24 cellular contexts compared by ENCODE assay signal in the genomic region with DNA sequence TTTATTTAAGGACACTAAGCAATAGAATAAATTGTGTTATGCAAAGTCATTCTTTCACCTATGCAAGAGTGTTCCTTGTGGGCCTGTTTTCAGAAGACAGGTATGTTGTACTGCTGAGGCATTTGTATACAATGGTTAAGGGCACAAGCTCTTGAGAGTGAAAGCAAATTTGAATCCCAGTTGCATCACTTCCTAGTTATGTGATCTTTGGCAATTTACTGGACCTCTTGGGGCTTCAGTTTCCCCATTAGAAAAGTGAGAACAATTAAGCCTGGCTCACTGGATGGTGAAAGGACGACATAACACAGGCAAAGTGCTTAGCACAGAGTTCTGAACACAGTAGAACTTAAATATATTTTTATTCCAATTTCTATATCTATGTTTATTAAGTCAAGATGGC.
DNase-seq lines count a peak whose midpoint lies in the region; ATAC-seq and TF ChIP-seq lines count a peak whose summit lies in the region.
"Had no signal": no experiment of that assay in that cellular context is flagged by ENCODE, and none has a peak within 500 bp of the region (broad histone marks: within the 10 kb centered on the region; RNA-seq: fewer than 3 reads in every experiment).

No MANE protein-coding gene starts in this region.

- H3K27me3 ChIP-seq in GM23338 (ENCODE audit: insufficient read depth) (no peaks in the 10 kb centered on the region), HL-60 (ENCODE audit: insufficient read depth, poor library complexity, severe bottlenecking) (no peaks in the 10 kb centered on the region), transverse colon (no peaks in the 10 kb centered on the region)
- H3K27me3 ChIP-seq: MG63 had no signal

- no peaks in the 10 kb centered on the region for H3K9me2 ChIP-seq in GM23338 (ENCODE audit: insufficient read depth)
- H3K9me2 ChIP-seq: SK-N-SH had no signal

- WGBS in transverse colon (ENCODE audit: low coverage in 1 of 2), 2 donors = 32 to 57% methylated on average over 1 of the region's 1 CpG

- H3K4me3 Mint-ChIP-seq in GM23338 = no peak overlapping the region
- no peak overlapping the region for H3K4me3 Mint-ChIP-seq in effector memory CD8-positive, alpha-beta T cell
- H3K4me3 Mint-ChIP-seq: B cell; CD8-positive, alpha-beta memory T cell had no signal

- peak overlapping the region; percentile 58 for H2AFZ ChIP-seq in GM23338

- H3K79me2 ChIP-seq in GM23338 (replicated peaks; ENCODE audit: insufficient read depth) = no peaks in the 10 kb centered on the region

- peaks cover 1% of the 10 kb centered on the region; the same call in 1 of the 3 replicates for H3K9me3 Mint-ChIP-seq in GM23338
- H3K9me3 Mint-ChIP-seq in effector memory CD8-positive, alpha-beta T cell = peaks cover 0 to 2% of the 10 kb centered on the region in 2 donors

- no peaks in the 10 kb centered on the region for H3K36me3 ChIP-seq in GM23338 (ENCODE audit: insufficient read depth)
- H3K36me3 ChIP-seq in transverse colon = no peaks in the 10 kb centered on the region
- H3K36me3 ChIP-seq: MG63 had no signal

- intact Hi-C loops in transverse colon (cut with DNase I; ENCODE audit: low total_unique reads) = no loop called here

- no peak for TF ChIP-seq EP300 in transverse colon (IDR thresholded peaks at IDR 0.05; ENCODE audit: low read depth)

- no peaks in the 10 kb centered on the region for H4K20me1 ChIP-seq in GM23338 (replicated peaks; ENCODE audit: insufficient read depth)

- ATAC-seq in GM23338 = no peak
- no peak for ATAC-seq in effector memory CD8-positive, alpha-beta T cell (replicated peaks)
- ATAC-seq in HG02885 (IDR thresholded peaks at IDR 0.05; ENCODE audit: poor library complexity, unreplicated experiment) = no peak

- no peaks in the 10 kb centered on the region for H3K27me3 Mint-ChIP-seq in GM23338 (ENCODE audit: insufficient read depth, low read depth, poor library complexity)
- no peaks in the 10 kb centered on the region for H3K27me3 Mint-ChIP-seq in effector memory CD8-positive, alpha-beta T cell
- H3K27me3 Mint-ChIP-seq: B cell; CD8-positive, alpha-beta memory T cell had no signal

- H3K4me3 ChIP-seq in GM23338 = no peak overlapping the region
- H3K4me3 ChIP-seq in HL-60 (replicated peaks; ENCODE audit: insufficient read depth, low read length) = no peak overlapping the region
- H3K4me3 ChIP-seq in transverse colon = no peak overlapping the region
- H3K4me3 ChIP-seq: MG63 had no signal

- in situ Hi-C loops in transverse colon (cut with MboI; ENCODE audit: low pct_ligation_motif_present in 1 of 4, low pct_unique_long_range_greater_than_20kb in 1 of 4, low sequenced_read_pairs in 3 of 4) = no loop called here

- no peaks in the 10 kb centered on the region for H3K4me1 Mint-ChIP-seq in GM23338
- H3K4me1 Mint-ChIP-seq in effector memory CD8-positive, alpha-beta T cell (ENCODE audit: low read depth in 2 of 2) = no peaks in the 10 kb centered on the region
- H3K4me1 Mint-ChIP-seq: B cell; CD8-positive, alpha-beta memory T cell had no signal

- no peaks in the 10 kb centered on the region for H3K36me3 Mint-ChIP-seq in GM23338 (ENCODE audit: low read depth)
- H3K36me3 Mint-ChIP-seq in effector memory CD8-positive, alpha-beta T cell (ENCODE audit: insufficient read depth) = no peaks in the 10 kb centered on the region
- H3K36me3 Mint-ChIP-seq: CD8-positive, alpha-beta memory T cell had no signal

- TF ChIP-seq CTCF in GM23338 (conservative IDR thresholded peaks at IDR 0.05; ENCODE audit: low read depth in 2 of 2) = no peak
- TF ChIP-seq CTCF in HL-60 (IDR thresholded peaks at IDR 0.05; ENCODE audit: insufficient read depth, low read length) = no peak
- TF ChIP-seq CTCF in transverse colon (IDR thresholded peaks at IDR 0.05) = no peak

- no peak for TF ChIP-seq POLR2A in transverse colon (IDR thresholded peaks at IDR 0.05)

- no peaks in the 10 kb centered on the region for H3K4me1 ChIP-seq in GM23338 (ENCODE audit: insufficient read depth)
- no peaks in the 10 kb centered on the region for H3K4me1 ChIP-seq in transverse colon

- no peaks in the 10 kb centered on the region for H3K9me3 ChIP-seq in transverse colon
- H3K9me3 ChIP-seq: MG63, SK-N-SH had no signal

- no peaks in the 10 kb centered on the region for H3F3A ChIP-seq in GM23338 (replicated peaks; ENCODE audit: low read depth)

- no peak overlapping the region for H3K27ac Mint-ChIP-seq in GM23338
- H3K27ac Mint-ChIP-seq in effector memory CD8-positive, alpha-beta T cell = no peak overlapping the region
- H3K27ac Mint-ChIP-seq: B cell; CD8-positive, alpha-beta memory T cell had no signal

- H3K4me2 ChIP-seq in GM23338 = no peak overlapping the region
- H3K4me2 ChIP-seq: SK-N-SH had no signal

- H3K27ac ChIP-seq in GM23338 (ENCODE audit: low read depth) (no peak overlapping the region), HL-60 (replicated peaks) (peak overlapping the region; percentile 23; the same call in 1 of the 2 replicates), transverse colon (no peak overlapping the region)
- H3K27ac ChIP-seq: C4-2B had no signal

- DNase-seq in GM23338 (ENCODE audit: low spot score) (no peak), HL-60 (ENCODE audit: low read depth in 1 of 2, low spot score in 1 of 2) (peak; percentile 4 to 57), NOMO-1 (lab: John Stamatoyannopoulos, UW; ENCODE audit: unreplicated experiment in 2 of 2) (peak; percentile 57 to 74), astrocyte of the hippocampus (ENCODE audit: low read depth, low spot score) (peak; percentile 4), transverse colon (no peak), retina (no peak)
- no peak for DNase-seq in effector memory CD8-positive, alpha-beta T cell
- DNase-seq: CD8-positive, alpha-beta memory T cell; DMS 273 treated with DMSO at 0.1 percent for 48 hours; DMS79 treated with DMSO at 0.1 percent for 48 hours; GF-D8; H7; Kasumi-1; MG63; NCI-H1105; NCI-H1436 treated with DMSO at 0.1 percent for 48 hours; NCI-H1930; NCI-H2107; NCI-H526 treated with DMSO at 0.1 percent for 48 hours; SK-N-SH; T-helper 2 cell had no signal

TF ChIP-seq in GM23338, 12 proteins besides CTCF, POLR2A, EP300 and RAD21 (continues in another document):
- TF ChIP-seq NANOG (IDR thresholded peaks at IDR 0.05; ENCODE audit: borderline replicate concordance) (no peak), ZNF114 (CRISPR knock-in tag; IDR thresholded peaks at IDR 0.05) (no peak), JUNB (IDR thresholded peaks at IDR 0.05; ENCODE audit: unreplicated experiment) (no peak), POLR2AphosphoS5 (IDR thresholded peaks at IDR 0.05; ENCODE audit: low read depth) (no peak), ZNF331 (CRISPR knock-in tag; IDR thresholded peaks at IDR 0.05; ENCODE audit: low read depth) (no peak), REST (IDR thresholded peaks at IDR 0.05; ENCODE audit: unreplicated experiment) (no peak)

Comparison
In these comparisons a context has a peak if more than half of its experiments do, and no peak if none do; other contexts are left out.
1. DNase-seq: peak in HL-60 (2 of 2), NOMO-1 (2 of 2) and astrocyte of the hippocampus (single experiment); none in GM23338 (single experiment), effector memory CD8-positive, alpha-beta T cell (0 of 3), transverse colon (single experiment) and retina (single experiment).